21 cellular contexts compared by ENCODE assay signal in genomic region chr20:23242104-23242503, GRCh38.
"Had no signal": no experiment of that assay in that cellular context is flagged by ENCODE, and none has a peak within 500 bp of the region (broad histone marks: within the 10 kb centered on the region; RNA-seq: fewer than 3 reads in every experiment).

No MANE protein-coding gene starts in this region.

- H3K4me1 ChIP-seq: ascending aorta, body of pancreas had no signal

- DNase-seq: activated CD4-positive, alpha-beta T cell treated with anti-CD3 and anti-CD28 coated beads for 4 hours; activated CD8-positive, alpha-beta memory T cell treated with anti-CD3 and anti-CD28 coated beads, Interleukin-2, amount 50 U/mL, for 48 hours; activated CD8-positive, alpha-beta T cell treated with anti-CD3 and anti-CD28 coated beads, Interleukin-2, amount 10 ng/mL, durations not matched to agents 7 days and 5 days; activated naive CD4-positive, alpha-beta T cell treated with Interleukin-2 at 50 U/mL for 16 hours; activated naive CD8-positive, alpha-beta T cell treated with anti-CD3 and anti-CD28 coated beads, Interleukin-2, amount 50 U/mL, for 24 hours; activated T-cell treated with anti-CD3 and anti-CD28 coated beads, Interleukin-2, amount 50 U/mL, for 1 hour; amniotic stem cell; body of pancreas; Kasumi-1; KBM-7; NCI-H1048; NCI-H146; NCI-H187 treated with DMSO at 0.1 percent for 48 hours; NCI-H2081 treated with DMSO at 0.1 percent for 48 hours; NCI-H2227 treated with DMSO at 0.1 percent for 48 hours; NCI-H446 treated with DMSO at 0.1 percent for 48 hours; NCI-H526 treated with DMSO at 0.1 percent for 48 hours; PC-3 had no signal

- H3K27ac ChIP-seq: ascending aorta, body of pancreas had no signal

- H3K27me3 ChIP-seq: ascending aorta, body of pancreas had no signal

- H3K36me3 ChIP-seq: ascending aorta had no signal

- ATAC-seq: activated CD4-positive, CD25-positive, alpha-beta regulatory T cell treated with anti-CD3 and anti-CD28 coated beads, Interleukin-2, amount 50 U/mL, for 24 hours; activated CD8-positive, alpha-beta T cell treated with anti-CD3 and anti-CD28 coated beads, Interleukin-2, amount 10 ng/mL, durations not matched to agents 7 days and 5 days; activated naive CD4-positive, alpha-beta T cell treated with anti-CD3 and anti-CD28 coated beads, Interleukin-2, amount 50 U/mL, for 72 hours; activated naive CD8-positive, alpha-beta T cell treated with anti-CD3 and anti-CD28 coated beads, Interleukin-2, amount 50 U/mL, for 24 hours; body of pancreas; PC-3 had no signal

- H3K9me3 ChIP-seq: ascending aorta, body of pancreas had no signal

- H3K4me3 ChIP-seq: ascending aorta, body of pancreas had no signal
